11 cellular contexts compared by ENCODE assay signal in genomic region chr10:123945506-123945905, GRCh38. TPM values are rescaled to one million over a fixed set of nuclear protein-coding genes. Genes with fewer than 3 reads are reported as not detected.
DNase-seq lines count a peak whose midpoint lies in the region; ATAC-seq, FAIRE-seq and TF ChIP-seq lines count a peak whose summit lies in the region.
"Had no signal": no experiment of that assay in that cellular context is flagged by ENCODE, and none has a peak within 500 bp of the region (broad histone marks: within the 10 kb centered on the region; RNA-seq: fewer than 3 reads in every experiment).

No MANE protein-coding gene starts in this region.

- FAIRE-seq in astrocyte (lab: Jason Lieb, UNC) = peak; percentile 45

- no TSS peak for BruUV-seq in IMR-90 (replicated peaks; lab: Mats Ljungman, UMichigan)

- no peak overlapping the region for H4K91ac ChIP-seq in IMR-90 (ENCODE audit: insufficient read depth, low read depth, low read length)

- H3K27ac Mint-ChIP-seq in astrocyte (ENCODE audit: unreplicated experiment) = peak overlapping the region; percentile 67

- H3K9ac ChIP-seq in IMR-90 (ENCODE audit: low read depth, low read length) (no peak overlapping the region), astrocyte (ENCODE audit: low read length) (no peak overlapping the region)

- H3K56ac ChIP-seq in IMR-90 (ENCODE audit: extremely low read depth, insufficient read depth, low read length) = no peak overlapping the region

- dilution Hi-C loops in IMR-90 (cut with HindIII; ENCODE audit: low sequenced_read_pairs, unreplicated experiment) = no loop called here

- no peak for TF ChIP-seq RAD21 in IMR-90 (IDR thresholded peaks at IDR 0.05; ENCODE audit: low read length)

- no peak overlapping the region for H2AK5ac ChIP-seq in IMR-90 (ENCODE audit: low read depth, low read length)

- H3K4me3 ChIP-seq in IMR-90 (ENCODE audit: insufficient read depth, low read depth, low read length) (no peak overlapping the region), astrocyte (ENCODE audit: insufficient read depth, low read depth, low read length) (no peak overlapping the region), left ventricle myocardium inferior (no peak overlapping the region), ascending aorta (no peak overlapping the region)
- H3K4me3 ChIP-seq: colonic mucosa, lower lobe of right lung had no signal

- H4K5ac ChIP-seq in IMR-90 (ENCODE audit: low read depth, low read length) = no peak overlapping the region

- H4K20me1 ChIP-seq in IMR-90 (ENCODE audit: insufficient read depth, low read length) = no peaks in the 10 kb centered on the region
- no peaks in the 10 kb centered on the region for H4K20me1 ChIP-seq in astrocyte (ENCODE audit: insufficient read depth, low read length)

- no peak overlapping the region for H3K4ac ChIP-seq in IMR-90 (ENCODE audit: low read depth, low read length)

- H2AFZ ChIP-seq in IMR-90 (replicated peaks; ENCODE audit: low read length, poor library complexity) (no peak overlapping the region), astrocyte (ENCODE audit: low read depth, low read length) (no peak overlapping the region)

- TF ChIP-seq POLR2A in IMR-90 (IDR thresholded peaks at IDR 0.05; ENCODE audit: low read depth, low read length) = no peak

- no peak overlapping the region for H3K23ac ChIP-seq in IMR-90 (ENCODE audit: low read depth, low read length)

- in situ Hi-C loops in IMR-90 (cut with MboI; ENCODE audit: low sequenced_read_pairs) = no loop called here

- H3K4me3 Mint-ChIP-seq in astrocyte (ENCODE audit: unreplicated experiment) = no peak overlapping the region

- H2BK15ac ChIP-seq in IMR-90 (ENCODE audit: low read depth, low read length) = no peak overlapping the region

- no peaks in the 10 kb centered on the region for H3K36me3 Mint-ChIP-seq in astrocyte (ENCODE audit: low read depth, unreplicated experiment)

- intact Hi-C loops in IMR-90 (cut with micrococcal nuclease) = no loop called here
- intact Hi-C loops in left ventricle myocardium inferior (cut with micrococcal nuclease) = no loop called here
- intact Hi-C loops in ascending aorta (cut with DNase I) = no loop called here

- no peak overlapping the region for H4K8ac ChIP-seq in IMR-90 (ENCODE audit: low read depth in 2 of 2, low read length in 2 of 2)

- H3K79me1 ChIP-seq in IMR-90 (ENCODE audit: low read depth in 1 of 2, low read length in 2 of 2) = no peaks in the 10 kb centered on the region

- CTCF ChIA-PET in IMR-90 (lab: Yijun Ruan, JAX) = interaction anchor here (0.6 kb wide), 1 partner anchor 1479 kb away, joined by 3 read pairs; no protein-coding TSS in a partner anchor

- H3K4me1 ChIP-seq in IMR-90 (ENCODE audit: control insufficient read depth, insufficient read depth, low read length) (no peaks in the 10 kb centered on the region), astrocyte (ENCODE audit: insufficient read depth, low read length) (no peaks in the 10 kb centered on the region), left ventricle myocardium inferior (no peaks in the 10 kb centered on the region), ascending aorta (no peaks in the 10 kb centered on the region)
- H3K4me1 ChIP-seq: colonic mucosa, lower lobe of right lung had no signal

- no peak for ATAC-seq in IMR-90 (ENCODE audit: low read depth)
- no peak for ATAC-seq in GM18873 (IDR thresholded peaks at IDR 0.05; ENCODE audit: low FRiP score, unreplicated experiment)
- ATAC-seq: lower lobe of right lung had no signal

- POLR2A ChIA-PET in IMR-90 (lab: Charles Lee; ENCODE audit: unreplicated experiment) = no interaction called here

- H3K27ac ChIP-seq in IMR-90 (ENCODE audit: insufficient read depth, low read length) = no peak overlapping the region
- no peak overlapping the region for H3K27ac ChIP-seq in astrocyte (ENCODE audit: low read depth, low read length)
- no peak overlapping the region for H3K27ac ChIP-seq in left ventricle myocardium inferior (replicated peaks)
- no peak overlapping the region for H3K27ac ChIP-seq in ascending aorta
- H3K27ac ChIP-seq: colonic mucosa, lower lobe of right lung had no signal

- H3K4me2 ChIP-seq in IMR-90 (ENCODE audit: low read depth, low read length) (no peak overlapping the region), astrocyte (ENCODE audit: low read length) (no peak overlapping the region)

- H2AK9ac ChIP-seq in IMR-90 (replicated peaks; ENCODE audit: low read depth, low read length, poor library complexity) = no peak overlapping the region

- no peak overlapping the region for H2BK5ac ChIP-seq in IMR-90 (ENCODE audit: low read depth, low read length, poor library complexity, severe bottlenecking)

- H2BK120ac ChIP-seq in IMR-90 (ENCODE audit: low read depth, low read length) = no peak overlapping the region

- TF ChIP-seq CTCF in IMR-90 (conservative IDR thresholded peaks at IDR 0.05; ENCODE audit: low read depth, low read length) = no peak
- TF ChIP-seq CTCF in astrocyte (IDR thresholded peaks at IDR 0.05; ENCODE audit: insufficient read depth, low read depth, low read length) = no peak
- no peak for TF ChIP-seq CTCF in left ventricle myocardium inferior (IDR thresholded peaks at IDR 0.05; ENCODE audit: borderline replicate concordance)
- TF ChIP-seq CTCF in ascending aorta (IDR thresholded peaks at IDR 0.05) = no peak

- DNase-seq in DMS79 (lab: John Stamatoyannopoulos, UW) (peak; percentile 21), IMR-90 (peak; percentile 2), astrocyte (ENCODE audit: low read depth) (no peak), midbrain (lab: John Stamatoyannopoulos, UW) (peak; percentile 3), left ventricle myocardium inferior (no peak), ascending aorta (ENCODE audit: low spot score in 2 of 2) (no peak)
- no peak for DNase-seq in activated naive CD4-positive, alpha-beta T cell treated with anti-CD3 and anti-CD28 coated beads, Interleukin-2, amount 50 U/mL, for 16 hours
- DNase-seq: activated CD8-positive, alpha-beta memory T cell treated with anti-CD3 and anti-CD28 coated beads for 24 hours; colonic mucosa; lower lobe of right lung had no signal

- H3K4me1 Mint-ChIP-seq in astrocyte (ENCODE audit: low read depth, unreplicated experiment) = peaks cover 14% of the 10 kb centered on the region

- peaks cover 6% of the 10 kb centered on the region for H3K27me3 Mint-ChIP-seq in astrocyte (ENCODE audit: low read depth, unreplicated experiment)

- H3K9me1 ChIP-seq in IMR-90 (ENCODE audit: insufficient read depth, low read length) = no peaks in the 10 kb centered on the region

- no peak overlapping the region for H3K18ac ChIP-seq in IMR-90 (ENCODE audit: low read depth, low read length)

- no peak overlapping the region for H3K14ac ChIP-seq in IMR-90 (replicated peaks; ENCODE audit: low read depth, low read length)

- H3K27me3 ChIP-seq in IMR-90 (ENCODE audit: control insufficient read depth, insufficient read depth, low read length) (no peaks in the 10 kb centered on the region), astrocyte (ENCODE audit: insufficient read depth, low read length) (no peaks in the 10 kb centered on the region), left ventricle myocardium inferior (ENCODE audit: low read depth) (peaks cover 37% of the 10 kb centered on the region), ascending aorta (no peaks in the 10 kb centered on the region)
- H3K27me3 ChIP-seq: colonic mucosa had no signal

- no CpG with 5 or more reads among the region's 3 CpGs for WGBS in IMR-90 (ENCODE audit: extremely low coverage in 2 of 2, insufficient read length in 1 of 2), 2 experiments

- no peak overlapping the region for H2BK20ac ChIP-seq in IMR-90 (ENCODE audit: low read depth, low read length)

- H3K36me3 ChIP-seq in IMR-90 (ENCODE audit: control insufficient read depth, insufficient read depth, low read length) (no peaks in the 10 kb centered on the region), astrocyte (ENCODE audit: insufficient read depth, low read length) (no peaks in the 10 kb centered on the region), left ventricle myocardium inferior (no peaks in the 10 kb centered on the region), ascending aorta (no peaks in the 10 kb centered on the region)
- H3K36me3 ChIP-seq: colonic mucosa, lower lobe of right lung had no signal

- no peaks in the 10 kb centered on the region for H3K79me2 ChIP-seq in astrocyte (ENCODE audit: insufficient read depth, low read length)

- H3K9me3 Mint-ChIP-seq in astrocyte (ENCODE audit: unreplicated experiment) = peaks cover 3% of the 10 kb centered on the region

- H3K9me3 ChIP-seq in IMR-90 (ENCODE audit: control insufficient read depth, insufficient read depth, low read length) (peaks cover 28% of the 10 kb centered on the region), astrocyte (ENCODE audit: insufficient read depth, low read depth, low read length) (no peaks in the 10 kb centered on the region), left ventricle myocardium inferior (replicated peaks) (no peaks in the 10 kb centered on the region), ascending aorta (no peaks in the 10 kb centered on the region)
- H3K9me3 ChIP-seq: colonic mucosa, lower lobe of right lung had no signal

TF ChIP-seq in IMR-90, 13 proteins besides CTCF, POLR2A, EP300 and RAD21 (continues in another document):
- TF ChIP-seq ELK1 (IDR thresholded peaks at IDR 0.05; ENCODE audit: borderline replicate concordance, low read depth, low read length) = no peak
- TF ChIP-seq USF2 (IDR thresholded peaks at IDR 0.05; ENCODE audit: low read depth, low read length) = peak; percentile 50; the same call in 1 of the 2 replicates
- no peak for TF ChIP-seq MXI1 (IDR thresholded peaks at IDR 0.05; ENCODE audit: borderline replicate concordance, low read depth, low read length)
- TF ChIP-seq RFX5 (IDR thresholded peaks at IDR 0.05; ENCODE audit: low read depth, low read length) = no peak

RNA-seq across cellular contexts. Expression of gene CPXM2, which starts 53.9 kb away (rescaled TPM):
- not detected in 2 replicates for total RNA-seq in IMR-90 (2012; rRNA removed)
- polyA plus RNA-seq in IMR-90 (2012; rRNA removed) = not detected in 2 replicates
- not detected in 2 replicates for polyA plus RNA-seq in IMR-90 (2012; cell fraction: cytosol; rRNA removed)
- not detected in 2 replicates for polyA plus RNA-seq in IMR-90 (2012; cell fraction: nucleus; rRNA removed; ENCODE audit: low replicate concordance)
- total RNA-seq in astrocyte = 5.2 and 5.5 TPM in 2 replicates
- 4.5 TPM for total RNA-seq in left ventricle myocardium inferior
- 125 TPM for total RNA-seq in ascending aorta

Comparison
In these comparisons a context has a peak if more than half of its experiments do, and no peak if none do; other contexts are left out.
1. DNase-seq: peak in DMS79 (single experiment), IMR-90 (single experiment) and midbrain (single experiment); none in astrocyte (single experiment), left ventricle myocardium inferior (single experiment), ascending aorta (0 of 2) and activated naive CD4-positive, alpha-beta T cell treated with anti-CD3 and anti-CD28 coated beads, Interleukin-2, amount 50 U/mL, for 16 hours (single experiment).
2. RNA of gene CPXM2, which starts 53.9 kb away (total RNA-seq): 125 TPM in ascending aorta (single experiment); 5.2 to 5.5 TPM in astrocyte, 4.5 TPM in left ventricle myocardium inferior (single experiment) and not detected in IMR-90; every median in the first group is over 10 times any median in the second.